1 cellular context compared by ENCODE assay signal in the genomic region with DNA sequence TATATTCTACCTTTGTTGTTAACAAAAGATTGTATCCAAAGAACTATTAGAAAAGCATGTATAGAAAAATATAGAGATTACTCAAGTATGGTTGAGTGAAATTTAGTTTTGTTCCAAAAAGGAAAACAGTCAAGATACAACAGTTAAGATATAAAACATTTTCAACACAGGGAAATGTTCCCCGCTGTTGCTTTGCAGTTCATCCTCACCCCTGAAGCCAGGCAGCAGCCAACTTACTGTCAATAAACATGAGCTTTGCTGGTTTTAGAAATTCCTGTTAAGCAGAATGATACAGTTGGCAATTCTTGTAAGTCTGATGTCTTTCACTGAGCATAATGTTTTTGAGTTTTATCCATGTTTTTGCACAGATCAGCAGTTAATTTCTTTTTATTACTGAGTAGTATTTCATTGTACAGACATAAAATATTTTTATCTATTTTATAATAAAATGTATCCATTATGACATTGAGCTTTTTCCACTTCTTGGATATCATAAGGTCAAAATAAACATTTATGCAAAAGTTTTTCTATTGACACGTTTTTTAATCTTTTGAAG.
TF ChIP-seq lines count a peak whose summit lies in the region.

No MANE protein-coding gene starts in this region.

TF ChIP-seq in endothelial cell of umbilical vein, 7 proteins besides CTCF, POLR2A, EP300 and RAD21 (continued from another document):
- no peak for TF ChIP-seq JUN (IDR thresholded peaks at IDR 0.05; ENCODE audit: borderline replicate concordance, insufficient read depth, insufficient read length, low read depth)
- no peak for TF ChIP-seq FOS (IDR thresholded peaks at IDR 0.05; ENCODE audit: borderline replicate concordance, insufficient read depth, low read length)
- no peak for TF ChIP-seq MAX (IDR thresholded peaks at IDR 0.05; ENCODE audit: insufficient read depth, insufficient read length)
